In genomic region chr9:85081963-85082362, GRCh38 we compare ENCODE assay signal across 10 cellular contexts.
"Had no signal": no experiment of that assay in that cellular context is flagged by ENCODE, and none has a peak within 500 bp of the region (broad histone marks: within the 10 kb centered on the region; RNA-seq: fewer than 3 reads in every experiment).

No MANE protein-coding gene starts in this region.

- H3K4me3 Mint-ChIP-seq: H9, HFFc6 had no signal

- H3K27ac ChIP-seq: GM23248 had no signal

- H3K9me3 Mint-ChIP-seq: H9 had no signal

- H3K4me1 ChIP-seq: HAP-1 had no signal

- H3K4me3 ChIP-seq: GM23248, HAP-1 had no signal

- H3K9ac ChIP-seq: GM23248 had no signal

- H3K27ac Mint-ChIP-seq: H9, HFFc6 had no signal

- H2AFZ ChIP-seq: GM23248 had no signal

- FAIRE-seq: H1, H54 had no signal

- DNase-seq: GM23248, GOT3, H7, H9, HCEC 1CT, HFFc6 had no signal

- H3K36me3 ChIP-seq: HAP-1 had no signal

- ATAC-seq: HCT116 had no signal

- H3K9me3 ChIP-seq: HAP-1 had no signal
